Comparison of ENCODE assay signal across 8 cellular contexts in genomic region chr11:1761857-1762536, GRCh38. TPM values are rescaled to one million over a fixed set of nuclear protein-coding genes. Genes with fewer than 3 reads are reported as not detected.
A peak's percentile ranks its signal among the peaks of the same experiment; 100 is the strongest.
DNase-seq lines count a peak whose midpoint lies in the region; ATAC-seq and TF ChIP-seq lines count a peak whose summit lies in the region.
"Had no signal": no experiment of that assay in that cellular context is flagged by ENCODE, and none has a peak within 500 bp of the region (broad histone marks: within the 10 kb centered on the region; RNA-seq: fewer than 3 reads in every experiment).

No MANE protein-coding gene starts in this region.

- no peak overlapping the region for H2AFZ ChIP-seq in OCI-LY7 (ENCODE audit: low read length)

- intact Hi-C loops in OCI-LY7 (cut with micrococcal nuclease; ENCODE audit: unreplicated experiment) = no loop called here
- intact Hi-C loops in lower lobe of right lung (cut with DNase I) = no loop called here

- H3K27ac ChIP-seq in OCI-LY7 (ENCODE audit: low read depth, low read length, poor library complexity, severe bottlenecking) (no peak overlapping the region), lower lobe of right lung (peak overlapping the region; percentile 95), suprapubic skin (peak overlapping the region; percentile 88)

- H3K4me2 ChIP-seq in OCI-LY7 (ENCODE audit: low read length) = peak overlapping the region; percentile 82

- TF ChIP-seq EP300 in suprapubic skin (IDR thresholded peaks at IDR 0.05) = no peak

- H3K4me3 ChIP-seq in OCI-LY7 (ENCODE audit: low read depth, low read length, poor library complexity, severe bottlenecking) (no peak overlapping the region), cardiac fibroblast (replicated peaks in 1 of 2; ENCODE audit: low read depth in 2 of 2, low read length in 2 of 2) (peak overlapping the region; percentile 76 to 86), lower lobe of right lung (peak overlapping the region; percentile 100), suprapubic skin (peak overlapping the region; percentile 74)

- TF ChIP-seq CTCF in OCI-LY7 (conservative IDR thresholded peaks at IDR 0.05; ENCODE audit: low read length) = no peak
- TF ChIP-seq CTCF in cardiac fibroblast (IDR thresholded peaks at IDR 0.05; ENCODE audit: low read depth, low read length) = no peak
- TF ChIP-seq CTCF in lower lobe of right lung (IDR thresholded peaks at IDR 0.05) = no peak
- TF ChIP-seq CTCF in suprapubic skin (IDR thresholded peaks at IDR 0.05) = no peak

- no peaks in the 10 kb centered on the region for H3K9me3 ChIP-seq in OCI-LY7 (ENCODE audit: low read length)
- H3K9me3 ChIP-seq in lower lobe of right lung = no peaks in the 10 kb centered on the region
- H3K9me3 ChIP-seq in suprapubic skin = no peaks in the 10 kb centered on the region

- H3K27me3 ChIP-seq in lower lobe of right lung (ENCODE audit: low read depth) (no peaks in the 10 kb centered on the region), suprapubic skin (no peaks in the 10 kb centered on the region)

- no peaks in the 10 kb centered on the region for H3K36me3 ChIP-seq in OCI-LY7 (ENCODE audit: insufficient read depth, low read length)
- peaks cover 47% of the 10 kb centered on the region for H3K36me3 ChIP-seq in lower lobe of right lung
- H3K36me3 ChIP-seq in suprapubic skin = peaks cover 45% of the 10 kb centered on the region

- H4K20me1 ChIP-seq in OCI-LY7 (ENCODE audit: insufficient read depth, low read length) = no peaks in the 10 kb centered on the region

- CTCF ChIA-PET in OCI-LY7 (lab: Charles Lee; ENCODE audit: unreplicated experiment) = no interaction called here

- 57% methylated on average over 10 of the region's 12 CpGs for WGBS in suprapubic skin

- POLR2A ChIA-PET in OCI-LY7 (lab: Charles Lee) = no interaction called here

- no peaks in the 10 kb centered on the region for H3K79me2 ChIP-seq in OCI-LY7 (ENCODE audit: insufficient read depth, low read depth, low read length)

- ATAC-seq in lower lobe of right lung (no peak), HG03159 (IDR thresholded peaks at IDR 0.05; ENCODE audit: unreplicated experiment) (no peak)

- no TSS peak for BruUV-seq in OCI-LY7 (replicated peaks; lab: Mats Ljungman, UMichigan)

- DNase-seq in OCI-LY7 (ENCODE audit: low spot score) (no peak), cardiac fibroblast (ENCODE audit: low read depth in 2 of 2) (peak in 1 of 2 donors; percentile 56), lower lobe of right lung (peak; percentile 48), suprapubic skin (ENCODE audit: low spot score in 2 of 2) (no peak), CD1c-positive myeloid dendritic cell (ENCODE audit: extremely low spot score) (no peak), amygdala (lab: John Stamatoyannopoulos, UW) (no peak)
- DNase-seq: hippocampal formation had no signal

- H3K9me2 ChIP-seq in OCI-LY7 (ENCODE audit: insufficient read depth, low read length) = no peaks in the 10 kb centered on the region

- no peak for TF ChIP-seq POLR2A in suprapubic skin (IDR thresholded peaks at IDR 0.05)

- peaks cover 15% of the 10 kb centered on the region for H3K4me1 ChIP-seq in OCI-LY7 (ENCODE audit: insufficient read depth, low read length, poor library complexity, severe bottlenecking)
- H3K4me1 ChIP-seq in lower lobe of right lung = peaks cover 67% of the 10 kb centered on the region
- peaks cover 66% of the 10 kb centered on the region for H3K4me1 ChIP-seq in suprapubic skin

RNA-seq across cellular contexts. Expression of gene CTSD, which starts 1.7 kb away (rescaled TPM):
- total RNA-seq in OCI-LY7 (2014; rRNA removed; shearing (Covaris generic)) = 27.7 and 31.7 TPM in 2 replicates
- total RNA-seq in OCI-LY7 (2022) (35.5 and 44.1 TPM in 2 replicates), lower lobe of right lung (2,919 TPM), suprapubic skin (100 to 1,000 TPM; 319 to 596 (median 469) TPM)

RNA-seq across cellular contexts. Expression of gene IFITM10, which starts 11.6 kb away (rescaled TPM):
- 0.05 and 0.38 TPM in 2 replicates for total RNA-seq in OCI-LY7 (2014; rRNA removed; shearing (Covaris generic))
- total RNA-seq in OCI-LY7 (2022) (0.30 and 1.2 TPM in 2 replicates), lower lobe of right lung (9.2 TPM), suprapubic skin (1 to 10 TPM; 2.6 to 7.6 (median 6.9) TPM)

Comparison
In these comparisons a context has a peak if more than half of its experiments do, and no peak if none do; other contexts are left out.
1. RNA of gene CTSD, which starts 1.7 kb away (total RNA-seq): 2,919 TPM in lower lobe of right lung (single experiment) and 319 to 596 TPM in suprapubic skin; 27.7 to 44.1 TPM in OCI-LY7; every median in the first group is over 4 times any median in the second.